Comparison of ENCODE assay signal across 12 cellular contexts in genomic region chr1:48619529-48619928, GRCh38.
DNase-seq lines count a peak whose midpoint lies in the region; ATAC-seq and TF ChIP-seq lines count a peak whose summit lies in the region.
"Had no signal": no experiment of that assay in that cellular context is flagged by ENCODE, and none has a peak within 500 bp of the region (broad histone marks: within the 10 kb centered on the region; RNA-seq: fewer than 3 reads in every experiment).

No MANE protein-coding gene starts in this region.

- H3K27me3 ChIP-seq in SK-N-SH (ENCODE audit: insufficient read depth) (no peaks in the 10 kb centered on the region), right cardiac atrium (ENCODE audit: control insufficient read depth, insufficient read depth) (no peaks in the 10 kb centered on the region), skeletal muscle satellite cell (ENCODE audit: control insufficient read depth, insufficient read depth, low read length) (peaks cover 15% of the 10 kb centered on the region)

- ATAC-seq in right cardiac atrium, result no peak
- ATAC-seq: GM12878, natural killer cell had no signal

- no peak for TF ChIP-seq EP300 in SK-N-SH (IDR thresholded peaks at IDR 0.05; ENCODE audit: borderline replicate concordance in 1 of 2, low read depth in 1 of 2, low read length in 1 of 2)

- CTCF ChIA-PET in SK-N-SH (lab: Yijun Ruan, JAX), result interaction anchor here (0.8 to 1.2 kb wide), 3 partner anchors 8 to 77 kb away, joined by 3 to 4 read pairs (median 3); no protein-coding TSS in a partner anchor

- no peaks in the 10 kb centered on the region for H3F3A ChIP-seq in SK-N-SH (replicated peaks; ENCODE audit: insufficient read depth)

- H3K9ac ChIP-seq in SK-N-SH (no peak overlapping the region), skeletal muscle satellite cell (ENCODE audit: low read depth, low read length) (no peak overlapping the region)

- H3K4me1 ChIP-seq in SK-N-SH (ENCODE audit: control insufficient read depth in 1 of 2, insufficient read depth in 2 of 2, low read depth in 1 of 2, low read length in 1 of 2) (no peaks in the 10 kb centered on the region), right cardiac atrium (ENCODE audit: control insufficient read depth, insufficient read depth, low read length) (no peaks in the 10 kb centered on the region), skeletal muscle satellite cell (ENCODE audit: control insufficient read depth, insufficient read depth, low read length) (peaks cover 3% of the 10 kb centered on the region)

- no peak for TF ChIP-seq RAD21 in SK-N-SH (IDR thresholded peaks at IDR 0.05; ENCODE audit: low read length)

- H3K36me3 Mint-ChIP-seq in activated CD4-positive, alpha-beta T cell treated with anti-CD3 and anti-CD28 coated beads, Interleukin-2, amount 10 ng/mL, durations not matched to agents 24 days and 14 days (ENCODE audit: low read depth), result no peaks in the 10 kb centered on the region
- H3K36me3 Mint-ChIP-seq: natural killer cell had no signal

- no peaks in the 10 kb centered on the region for H3K9me3 Mint-ChIP-seq in activated CD4-positive, alpha-beta T cell treated with anti-CD3 and anti-CD28 coated beads, Interleukin-2, amount 10 ng/mL, durations not matched to agents 24 days and 14 days
- H3K9me3 Mint-ChIP-seq: natural killer cell had no signal

- no peak for TF ChIP-seq CTCF in SK-N-SH (IDR thresholded peaks at IDR 0.05)

- DNase-seq in NCI-H748 (lab: John Stamatoyannopoulos, UW; ENCODE audit: unreplicated experiment) (peak; percentile 24), NCI-H748 treated with DMSO at 0.1 percent for 48 hours (lab: John Stamatoyannopoulos, UW) (no peak), SK-N-SH (peak; percentile 26), right cardiac atrium (peak in 2 of 3 donors; percentile 44 to 45), mucosa of gallbladder (ENCODE audit: low spot score) (no peak)
- no peak for DNase-seq in activated CD4-positive, alpha-beta T cell treated with anti-CD3 and anti-CD28 coated beads, Interleukin-2, amount 10 ng/mL, durations not matched to agents 24 days and 14 days
- DNase-seq in activated CD4-positive, CD25-positive, alpha-beta regulatory T cell (lab: John Stamatoyannopoulos, UW), result no peak
- DNase-seq: activated naive CD4-positive, alpha-beta T cell; AML-193; natural killer cell had no signal

- H2AFZ ChIP-seq in SK-N-SH (ENCODE audit: low read depth), result no peak overlapping the region

- H3K79me2 ChIP-seq in SK-N-SH (ENCODE audit: insufficient read depth), result no peaks in the 10 kb centered on the region

- peaks cover 11% of the 10 kb centered on the region for H3K27me3 Mint-ChIP-seq in activated CD4-positive, alpha-beta T cell treated with anti-CD3 and anti-CD28 coated beads, Interleukin-2, amount 10 ng/mL, durations not matched to agents 24 days and 14 days

- no peak overlapping the region for H3K4me3 ChIP-seq in SK-N-SH (ENCODE audit: low read depth in 2 of 2, low read length in 1 of 2)
- H3K4me3 ChIP-seq in right cardiac atrium (ENCODE audit: low read length), result no peak overlapping the region
- H3K4me3 ChIP-seq in skeletal muscle satellite cell (ENCODE audit: low read length), result peak overlapping the region; percentile 56
- H3K4me3 ChIP-seq: GM12878 had no signal

- H4K20me1 ChIP-seq in SK-N-SH (ENCODE audit: insufficient read depth), result no peaks in the 10 kb centered on the region

- intact Hi-C loops in right cardiac atrium (cut with DNase I), result no loop called here
- intact Hi-C loops in activated CD4-positive, alpha-beta T cell treated with anti-CD3 and anti-CD28 coated beads, Interleukin-2, amount 10 ng/mL, durations not matched to agents 24 days and 14 days (cut with micrococcal nuclease), result no loop called here

- H3K4me1 Mint-ChIP-seq in activated CD4-positive, alpha-beta T cell treated with anti-CD3 and anti-CD28 coated beads, Interleukin-2, amount 10 ng/mL, durations not matched to agents 24 days and 14 days, result no peaks in the 10 kb centered on the region

- no peak overlapping the region for H3K4me2 ChIP-seq in SK-N-SH
- H3K4me2 ChIP-seq in skeletal muscle satellite cell (ENCODE audit: low read length), result peak overlapping the region; percentile 72

- H3K36me3 ChIP-seq in SK-N-SH (replicated peaks in 1 of 2; ENCODE audit: control insufficient read depth in 1 of 2, insufficient read depth in 2 of 2, low read length in 1 of 2) (no peaks in the 10 kb centered on the region), skeletal muscle satellite cell (ENCODE audit: insufficient read depth, low read length) (no peaks in the 10 kb centered on the region)

- 24% methylated on average over 6 of the region's 9 CpGs for WGBS in SK-N-SH (ENCODE audit: low lambda C conversion rate)
- WGBS in right cardiac atrium, result 47% methylated on average over 9 of the region's 9 CpGs

- no peak overlapping the region for H3K27ac ChIP-seq in SK-N-SH (ENCODE audit: low read depth in 2 of 2, low read length in 1 of 2)
- H3K27ac ChIP-seq in right cardiac atrium (ENCODE audit: low read length), result no peak overlapping the region

- no peak overlapping the region for H3K27ac Mint-ChIP-seq in activated CD4-positive, alpha-beta T cell treated with anti-CD3 and anti-CD28 coated beads, Interleukin-2, amount 10 ng/mL, durations not matched to agents 24 days and 14 days
- H3K27ac Mint-ChIP-seq: natural killer cell had no signal

- no peaks in the 10 kb centered on the region for H3K9me2 ChIP-seq in SK-N-SH

- POLR2A ChIA-PET in SK-N-SH (lab: Yijun Ruan, JAX), result no interaction called here

- no peak overlapping the region for H3K4me3 Mint-ChIP-seq in activated CD4-positive, alpha-beta T cell treated with anti-CD3 and anti-CD28 coated beads, Interleukin-2, amount 10 ng/mL, durations not matched to agents 24 days and 14 days
- H3K4me3 Mint-ChIP-seq: natural killer cell had no signal

- no peaks in the 10 kb centered on the region for H3K9me3 ChIP-seq in SK-N-SH
- no peaks in the 10 kb centered on the region for H3K9me3 ChIP-seq in right cardiac atrium (ENCODE audit: control insufficient read depth, low read length)
- H3K9me3 ChIP-seq in skeletal muscle satellite cell (replicated peaks; ENCODE audit: low read length), result no peaks in the 10 kb centered on the region

TF ChIP-seq in SK-N-SH, 30 proteins besides CTCF, POLR2A, EP300 and RAD21:
- TF ChIP-seq PBX3 (IDR thresholded peaks at IDR 0.05) (peak; percentile 14; the same call in 1 of the 2 replicates), IRF3 (IDR thresholded peaks at IDR 0.05; ENCODE audit: low read depth, low read length) (no peak)

Comparison
In these comparisons a context has a peak if more than half of its experiments do, and no peak if none do; other contexts are left out.
1. DNase-seq: peak in NCI-H748 (single experiment), SK-N-SH (single experiment) and right cardiac atrium (2 of 3); none in NCI-H748 treated with DMSO at 0.1 percent for 48 hours (single experiment), activated CD4-positive, alpha-beta T cell treated with anti-CD3 and anti-CD28 coated beads, Interleukin-2, amount 10 ng/mL, durations not matched to agents 24 days and 14 days (single experiment), activated CD4-positive, CD25-positive, alpha-beta regulatory T cell (0 of 4) and mucosa of gallbladder (single experiment).